Comparison of ENCODE assay signal across 13 cellular contexts in the genomic region with DNA sequence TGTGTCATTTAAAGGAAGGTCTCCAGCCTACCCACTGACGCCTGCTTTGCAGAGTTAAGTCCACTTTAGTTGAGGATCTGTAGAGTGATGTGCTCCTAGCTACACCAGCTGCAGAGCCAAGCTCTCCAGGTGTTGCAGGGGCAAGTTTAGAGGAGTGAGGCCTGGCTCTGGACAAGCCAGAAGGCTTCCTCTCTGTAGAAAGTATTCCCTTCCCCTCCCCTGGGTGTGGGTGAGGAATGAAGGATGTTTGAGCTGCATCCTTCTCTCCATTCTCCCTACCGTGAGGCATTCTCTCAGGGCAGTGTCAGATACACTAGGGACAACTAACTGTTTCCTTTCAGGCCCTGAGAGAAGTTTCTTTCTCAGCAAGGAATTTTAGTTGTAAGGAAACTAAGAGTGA.
DNase-seq lines count a peak whose midpoint lies in the region; ATAC-seq, FAIRE-seq and TF ChIP-seq lines count a peak whose summit lies in the region.
"Had no signal": no experiment of that assay in that cellular context is flagged by ENCODE, and none has a peak within 500 bp of the region (broad histone marks: within the 10 kb centered on the region; RNA-seq: fewer than 3 reads in every experiment).

No MANE protein-coding gene starts in this region.

- no peak for TF ChIP-seq RAD21 in HepG2 (CRISPR knock-in tag; IDR thresholded peaks at IDR 0.05)
- no peak for TF ChIP-seq RAD21 in SK-N-SH (IDR thresholded peaks at IDR 0.05; ENCODE audit: low read length)

- H4K20me1 ChIP-seq in HepG2 (ENCODE audit: insufficient read depth, low read length) (no peaks in the 10 kb centered on the region), SK-N-SH (ENCODE audit: insufficient read depth) (no peaks in the 10 kb centered on the region)

- TF ChIP-seq EP300 in HepG2 (IDR thresholded peaks at IDR 0.05; ENCODE audit: low read depth in 2 of 2, low read length in 2 of 2) (no peak), HepG2 (CRISPR knock-in tag; IDR thresholded peaks at IDR 0.05; ENCODE audit: borderline replicate concordance) (no peak), SK-N-SH (IDR thresholded peaks at IDR 0.05; ENCODE audit: borderline replicate concordance in 1 of 2, low read depth in 1 of 2, low read length in 1 of 2) (no peak), suprapubic skin (IDR thresholded peaks at IDR 0.05) (no peak)

- no peak overlapping the region for H3K4me2 ChIP-seq in HepG2 (ENCODE audit: low read depth, low read length)
- H3K4me2 ChIP-seq in SK-N-SH, result no peak overlapping the region
- H3K4me2 ChIP-seq: PC-9 had no signal

- no peak for FAIRE-seq in HepG2 (lab: Jason Lieb, UNC)
- FAIRE-seq: endometrium had no signal

- CTCF ChIA-PET in HepG2 (lab: Yijun Ruan, JAX; ENCODE audit: low intra/inter-chr PET ratio, low total read pairs), result no interaction called here
- CTCF ChIA-PET in SK-N-SH (lab: Yijun Ruan, JAX), result interaction anchor here (3.3 kb wide), 1 partner anchor 12 kb away, joined by 19 read pairs; no protein-coding TSS in a partner anchor

- H3K9me3 ChIP-seq in right lobe of liver (no peaks in the 10 kb centered on the region), HepG2 (ENCODE audit: low read length) (no peaks in the 10 kb centered on the region), SK-N-SH (no peaks in the 10 kb centered on the region), suprapubic skin (no peaks in the 10 kb centered on the region)

- H2AFZ ChIP-seq in HepG2 (ENCODE audit: low read length) (no peak overlapping the region), SK-N-SH (ENCODE audit: low read depth) (no peak overlapping the region)
- H2AFZ ChIP-seq: PC-9 had no signal

- H3K27me3 ChIP-seq in right lobe of liver (no peaks in the 10 kb centered on the region), HepG2 (ENCODE audit: control insufficient read depth in 1 of 2, insufficient read depth in 2 of 2, low read length in 2 of 2) (no peaks in the 10 kb centered on the region), SK-N-SH (ENCODE audit: insufficient read depth) (no peaks in the 10 kb centered on the region), suprapubic skin (no peaks in the 10 kb centered on the region)

- no peak overlapping the region for H3K9ac ChIP-seq in HepG2 (ENCODE audit: insufficient read depth, low read depth, low read length)
- no peak overlapping the region for H3K9ac ChIP-seq in SK-N-SH

- H3K27ac ChIP-seq in right lobe of liver, result no peak overlapping the region
- no peak overlapping the region for H3K27ac ChIP-seq in HepG2 (ENCODE audit: extremely low read length, insufficient read depth, low read length)
- peak overlapping the region; percentile 36 for H3K27ac ChIP-seq in caudate nucleus (ENCODE audit: low read depth, low read length)
- H3K27ac ChIP-seq in SK-N-SH (ENCODE audit: low read depth in 2 of 2, low read length in 1 of 2), result peak overlapping the region in 1 of 2 experiments; percentile 39; a peak in 2 of 4 replicates
- no peak overlapping the region for H3K27ac ChIP-seq in suprapubic skin
- H3K27ac ChIP-seq: PC-9 had no signal

- H3F3A ChIP-seq in SK-N-SH (replicated peaks; ENCODE audit: insufficient read depth), result no peaks in the 10 kb centered on the region

- ATAC-seq in right lobe of liver (peak in 3 of 4 donors; percentile 13 to 47 (median 31)), HepG2 (no peak), GM21619 (IDR thresholded peaks at IDR 0.05; ENCODE audit: unreplicated experiment) (no peak)
- ATAC-seq: activated CD8-positive, alpha-beta T cell treated with anti-CD3 and anti-CD28 coated beads, Interleukin-2, amount 10 ng/mL, durations not matched to agents 7 days and 5 days had no signal

- H3K79me2 ChIP-seq in HepG2 (ENCODE audit: insufficient read depth, low read length) (no peaks in the 10 kb centered on the region), SK-N-SH (ENCODE audit: insufficient read depth) (peaks cover 24% of the 10 kb centered on the region; the same call in 1 of the 2 replicates)

- H3K9me2 ChIP-seq in SK-N-SH, result no peaks in the 10 kb centered on the region

- TF ChIP-seq POLR2A in right lobe of liver (IDR thresholded peaks at IDR 0.05), result no peak
- no peak for TF ChIP-seq POLR2A in HepG2 (IDR thresholded peaks at IDR 0.05; ENCODE audit: insufficient read depth in 1 of 2, low read depth in 2 of 2, low read length in 2 of 2)
- TF ChIP-seq POLR2A in suprapubic skin (IDR thresholded peaks at IDR 0.05), result no peak

- intact Hi-C loops in right lobe of liver (cut with DNase I) (no loop called here), HepG2 (cut with micrococcal nuclease; ENCODE audit: unreplicated experiment) (no loop called here)

- H3K36me3 ChIP-seq in right lobe of liver (peaks cover 0 to 3% (median 0%) of the 10 kb centered on the region in 4 donors), HepG2 (replicated peaks in 1 of 2; ENCODE audit: control insufficient read depth in 1 of 2, insufficient read depth in 2 of 2, low read length in 2 of 2) (peaks cover 0 to 19% of the 10 kb centered on the region in 2 experiments; a peak in 2 of 5 replicates), SK-N-SH (replicated peaks in 1 of 2; ENCODE audit: control insufficient read depth in 1 of 2, insufficient read depth in 2 of 2, low read length in 1 of 2) (peaks cover 14 to 15% of the 10 kb centered on the region in 2 experiments), suprapubic skin (no peaks in the 10 kb centered on the region)

- H3K4me1 ChIP-seq in right lobe of liver (peaks cover 0 to 18% (median 5%) of the 10 kb centered on the region in 4 donors), HepG2 (ENCODE audit: insufficient read depth, low read length) (no peaks in the 10 kb centered on the region), SK-N-SH (ENCODE audit: control insufficient read depth in 1 of 2, insufficient read depth in 2 of 2, low read depth in 1 of 2, low read length in 1 of 2) (peaks cover 4 to 5% of the 10 kb centered on the region in 2 experiments; a peak in 3 of 4 replicates), suprapubic skin (no peaks in the 10 kb centered on the region)

- no TSS peak for BruUV-seq in HepG2 (replicated peaks; lab: Mats Ljungman, UMichigan)

- no peak overlapping the region for H3K4me3 ChIP-seq in right lobe of liver
- no peak overlapping the region for H3K4me3 ChIP-seq in HepG2 (replicated peaks in 1 of 3; ENCODE audit: insufficient read depth in 1 of 3, low read depth in 2 of 3, low read length in 3 of 3)
- no peak overlapping the region for H3K4me3 ChIP-seq in SK-N-SH (ENCODE audit: low read depth in 2 of 2, low read length in 1 of 2)
- no peak overlapping the region for H3K4me3 ChIP-seq in suprapubic skin
- H3K4me3 ChIP-seq: PC-9 had no signal

- WGBS in right lobe of liver (ENCODE audit: insufficient coverage, low coverage, low lambda C conversion rate, missing lambda C conversion rate), result 47% methylated on average over 2 of the region's 2 CpGs
- WGBS in HepG2 (ENCODE audit: low lambda C conversion rate), result 92% methylated on average over 2 of the region's 2 CpGs
- WGBS in SK-N-SH (ENCODE audit: low lambda C conversion rate), result 100% methylated on average over 1 of the region's 2 CpGs
- 68% methylated on average over 2 of the region's 2 CpGs for WGBS in suprapubic skin

- DNase-seq in right lobe of liver (no peak), HepG2 (ENCODE audit: low spot score) (no peak), caudate nucleus (lab: John Stamatoyannopoulos, UW) (no peak), myocyte (ENCODE audit: low read depth) (peak; percentile 37), NCI-H1694 (lab: John Stamatoyannopoulos, UW) (no peak), SK-N-SH (no peak), suprapubic skin (ENCODE audit: low spot score in 2 of 2) (no peak)
- DNase-seq: activated CD8-positive, alpha-beta T cell treated with anti-CD3 and anti-CD28 coated beads, Interleukin-2, amount 10 ng/mL, durations not matched to agents 7 days and 5 days; GDM1; NCI-H2029 treated with DMSO at 0.1 percent for 48 hours; PC-9 had no signal

- POLR2A ChIA-PET in HepG2 (lab: Yijun Ruan, JAX), result no interaction called here
- POLR2A ChIA-PET in SK-N-SH (lab: Yijun Ruan, JAX), result no interaction called here

- in situ Hi-C loops in HepG2 (cut with HindIII; ENCODE audit: extremely low pct_ligation_motif_present, low pct_unique_long_range_greater_than_20kb), result no loop called here

- TF ChIP-seq CTCF in right lobe of liver (IDR thresholded peaks at IDR 0.05) (no peak), HepG2 (CRISPR knock-in tag; IDR thresholded peaks at IDR 0.05) (no peak), SK-N-SH (IDR thresholded peaks at IDR 0.05) (no peak), suprapubic skin (IDR thresholded peaks at IDR 0.05) (no peak)

TF ChIP-seq in HepG2, 621 proteins besides CTCF, POLR2A, EP300 and RAD21 (continues in another document):
- TF ChIP-seq PHF5A (CRISPR knock-in tag; IDR thresholded peaks at IDR 0.05; ENCODE audit: low read depth, unreplicated experiment) (no peak), ZNF484 (CRISPR knock-in tag; IDR thresholded peaks at IDR 0.05; ENCODE audit: borderline replicate concordance, low read depth) (no peak), ZC3H4 (CRISPR knock-in tag; IDR thresholded peaks at IDR 0.05; ENCODE audit: borderline replicate concordance) (no peak), ZNF253 (CRISPR knock-in tag; IDR thresholded peaks at IDR 0.05; ENCODE audit: borderline replicate concordance) (no peak), ZNF143 (CRISPR knock-in tag; IDR thresholded peaks at IDR 0.05) (no peak), ELF1 (CRISPR knock-in tag; IDR thresholded peaks at IDR 0.05) (no peak), STAG1 (CRISPR knock-in tag; IDR thresholded peaks at IDR 0.05) (no peak), MAFG (CRISPR knock-in tag; IDR thresholded peaks at IDR 0.05) (no peak), ZNF329 (CRISPR knock-in tag; IDR thresholded peaks at IDR 0.05; ENCODE audit: low read depth) (no peak), SOX6 (IDR thresholded peaks at IDR 0.05) (no peak), SOX6 (CRISPR knock-in tag; IDR thresholded peaks at IDR 0.05) (no peak)

TF ChIP-seq in SK-N-SH, 30 proteins besides CTCF, POLR2A, EP300 and RAD21:
- TF ChIP-seq JUND (IDR thresholded peaks at IDR 0.05), result no peak
- TF ChIP-seq ELF1 (IDR thresholded peaks at IDR 0.05), result no peak
- TF ChIP-seq TCF12 (IDR thresholded peaks at IDR 0.05), result no peak
- no peak for TF ChIP-seq EZH2phosphoT487 (IDR thresholded peaks at IDR 0.05; ENCODE audit: borderline replicate concordance, low read depth)
- TF ChIP-seq MXI1 (IDR thresholded peaks at IDR 0.05; ENCODE audit: low read depth, low read length), result no peak
TF ChIP-seq in SK-N-SH: peak in this region for 0.

Comparison
In these comparisons a context has a peak if more than half of its experiments do, and no peak if none do; other contexts are left out.
1. ATAC-seq: peak in right lobe of liver (3 of 4); none in HepG2 (single experiment) and GM21619 (single experiment).